Comparison of ENCODE assay signal across 8 cellular contexts in genomic region chr1:10794724-10795304, GRCh38. TPM values are rescaled to one million over a fixed set of nuclear protein-coding genes. Genes with fewer than 3 reads are reported as not detected.
DNase-seq lines count a peak whose midpoint lies in the region; TF ChIP-seq lines count a peak whose summit lies in the region.

No MANE protein-coding gene starts in this region.

- no peak overlapping the region for H3K27ac ChIP-seq in testis

- H3K4me1 ChIP-seq in testis = peaks cover 14% of the 10 kb centered on the region

- no peaks in the 10 kb centered on the region for H3K9me3 ChIP-seq in testis

- H3K36me3 Mint-ChIP-seq in activated naive CD4-positive, alpha-beta T cell treated with anti-CD3 and anti-CD28 coated beads for 36 hours (ENCODE audit: low read depth) = no peaks in the 10 kb centered on the region
- H3K36me3 Mint-ChIP-seq in activated naive CD8-positive, alpha-beta T cell treated with anti-CD3 and anti-CD28 coated beads for 36 hours = no peaks in the 10 kb centered on the region

- no peaks in the 10 kb centered on the region for H3K9me3 Mint-ChIP-seq in activated naive CD4-positive, alpha-beta T cell treated with anti-CD3 and anti-CD28 coated beads for 36 hours
- no peaks in the 10 kb centered on the region for H3K9me3 Mint-ChIP-seq in activated naive CD8-positive, alpha-beta T cell treated with anti-CD3 and anti-CD28 coated beads for 36 hours

- no peak overlapping the region for H3K27ac Mint-ChIP-seq in activated naive CD4-positive, alpha-beta T cell treated with anti-CD3 and anti-CD28 coated beads for 36 hours
- no peak overlapping the region for H3K27ac Mint-ChIP-seq in activated naive CD8-positive, alpha-beta T cell treated with anti-CD3 and anti-CD28 coated beads for 36 hours

- peak overlapping the region; percentile 40 to 61 for H3K4me3 ChIP-seq in testis

- CTCF ChIA-PET in activated naive CD4-positive, alpha-beta T cell treated with anti-CD3 and anti-CD28 coated beads for 36 hours (lab: Charles Lee) = no interaction called here

- H3K36me3 ChIP-seq in testis (ENCODE audit: low read depth, missing control alignments) = no peaks in the 10 kb centered on the region

- DNase-seq in activated naive CD4-positive, alpha-beta T cell treated with anti-CD3 and anti-CD28 coated beads for 36 hours = no peak
- no peak for DNase-seq in activated naive CD4-positive, alpha-beta T cell treated with anti-CD3 and anti-CD28 coated beads, Interleukin-2, amount 50 U/mL, for 16 hours
- peak; percentile 16 for DNase-seq in activated naive CD8-positive, alpha-beta T cell treated with anti-CD3 and anti-CD28 coated beads for 36 hours
- DNase-seq in kidney glomerular epithelial cell (lab: John Stamatoyannopoulos, UW) (peak; percentile 26), testis (peak; percentile 17), DMS114 treated with DMSO at 0.1 percent for 48 hours (lab: John Stamatoyannopoulos, UW; ENCODE audit: unreplicated experiment) (no peak), AG08395 (ENCODE audit: low spot score) (no peak), amygdala (lab: John Stamatoyannopoulos, UW) (no peak)

- no peak for TF ChIP-seq CTCF in testis (IDR thresholded peaks at IDR 0.05)

- intact Hi-C loops in activated naive CD4-positive, alpha-beta T cell treated with anti-CD3 and anti-CD28 coated beads for 36 hours (cut with micrococcal nuclease) = loop anchor here (10.0 kb wide), 1 partner anchor 280 kb away; no protein-coding TSS in a partner anchor
- intact Hi-C loops in testis (cut with DNase I; ENCODE audit: low total_unique reads) = no loop called here

- WGBS in testis, 2 donors = 1 to 2% methylated on average over 24 to 47 of the region's 61 CpGs

- peaks cover 47% of the 10 kb centered on the region for H3K27me3 Mint-ChIP-seq in activated naive CD4-positive, alpha-beta T cell treated with anti-CD3 and anti-CD28 coated beads for 36 hours (ENCODE audit: low read depth)
- peaks cover 70% of the 10 kb centered on the region for H3K27me3 Mint-ChIP-seq in activated naive CD8-positive, alpha-beta T cell treated with anti-CD3 and anti-CD28 coated beads for 36 hours

- H3K4me1 Mint-ChIP-seq in activated naive CD4-positive, alpha-beta T cell treated with anti-CD3 and anti-CD28 coated beads for 36 hours (ENCODE audit: low read depth) = peaks cover 16% of the 10 kb centered on the region
- H3K4me1 Mint-ChIP-seq in activated naive CD8-positive, alpha-beta T cell treated with anti-CD3 and anti-CD28 coated beads for 36 hours = peaks cover 12% of the 10 kb centered on the region

- H3K27me3 ChIP-seq in testis = peaks cover 4% of the 10 kb centered on the region

- TF ChIP-seq POLR2A in testis (IDR thresholded peaks at IDR 0.05) = no peak

- peak overlapping the region; percentile 54 for H3K4me3 Mint-ChIP-seq in activated naive CD4-positive, alpha-beta T cell treated with anti-CD3 and anti-CD28 coated beads for 36 hours
- H3K4me3 Mint-ChIP-seq in activated naive CD8-positive, alpha-beta T cell treated with anti-CD3 and anti-CD28 coated beads for 36 hours = peak overlapping the region; percentile 61

RNA-seq across cellular contexts. Expression of gene CASZ1, which starts 1.6 kb away (rescaled TPM):
- total RNA-seq in activated naive CD4-positive, alpha-beta T cell treated with anti-CD3 and anti-CD28 coated beads for 36 hours = 1 to 10 TPM; 1.7 to 2.0 TPM
- 1 to 10 TPM; 2.2 to 2.3 TPM for total RNA-seq in activated naive CD8-positive, alpha-beta T cell treated with anti-CD3 and anti-CD28 coated beads for 36 hours
- 10 to 100 TPM in 1 of 2 donors, 1 to 10 TPM in 1; 9.4 to 12.3 TPM for total RNA-seq in testis
- polyA plus RNA-seq in testis (ENCODE audit: insufficient read depth, low read depth, low replicate concordance) = 10.3 TPM

Comparison
In these comparisons a context has a peak if more than half of its experiments do, and no peak if none do; other contexts are left out.
1. DNase-seq: peak in activated naive CD8-positive, alpha-beta T cell treated with anti-CD3 and anti-CD28 coated beads for 36 hours (single experiment), kidney glomerular epithelial cell (single experiment) and testis (single experiment); none in activated naive CD4-positive, alpha-beta T cell treated with anti-CD3 and anti-CD28 coated beads for 36 hours (single experiment), activated naive CD4-positive, alpha-beta T cell treated with anti-CD3 and anti-CD28 coated beads, Interleukin-2, amount 50 U/mL, for 16 hours (single experiment), DMS114 treated with DMSO at 0.1 percent for 48 hours (single experiment), AG08395 (single experiment) and amygdala (0 of 56).